7 cellular contexts compared by ENCODE assay signal in the genomic region with DNA sequence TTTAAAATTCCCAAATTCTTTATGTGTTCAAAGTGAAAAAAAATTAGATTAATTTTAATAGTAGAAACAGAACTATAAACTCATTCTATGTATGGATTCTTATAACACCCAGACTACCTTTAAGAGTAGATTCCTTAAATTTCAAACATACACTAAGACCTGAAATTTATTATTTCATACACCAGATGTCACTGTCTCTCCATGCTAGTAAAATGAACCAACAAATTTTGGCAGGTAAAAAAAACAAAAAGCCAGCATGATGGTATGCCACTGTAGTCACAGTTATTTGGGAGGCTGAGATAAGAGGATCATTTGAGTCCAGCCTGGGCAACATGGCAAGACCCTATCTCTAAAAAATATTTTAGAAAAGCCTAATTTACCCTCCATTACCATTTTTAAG.
DNase-seq lines count a peak whose midpoint lies in the region; TF ChIP-seq lines count a peak whose summit lies in the region.

No MANE protein-coding gene starts in this region.

- H3K27me3 Mint-ChIP-seq in HFFc6 (ENCODE audit: insufficient read depth): no peaks in the 10 kb centered on the region
- H3K27me3 Mint-ChIP-seq in CD4-positive, alpha-beta memory T cell: no peaks in the 10 kb centered on the region

- H4K20me1 ChIP-seq in OCI-LY7 (ENCODE audit: insufficient read depth, low read length) (no peaks in the 10 kb centered on the region), smooth muscle cell (ENCODE audit: low read depth) (no peaks in the 10 kb centered on the region)

- H3K79me2 ChIP-seq in OCI-LY7 (ENCODE audit: insufficient read depth, low read depth, low read length) (no peaks in the 10 kb centered on the region), smooth muscle cell (ENCODE audit: low read depth) (no peaks in the 10 kb centered on the region)

- H3K4me1 Mint-ChIP-seq in HFFc6 (ENCODE audit: low read depth): peaks cover 28% of the 10 kb centered on the region
- H3K4me1 Mint-ChIP-seq in CD4-positive, alpha-beta memory T cell: no peaks in the 10 kb centered on the region

- no TSS peak for BruUV-seq in OCI-LY7 (replicated peaks; lab: Mats Ljungman, UMichigan)

- H3K27ac Mint-ChIP-seq in HFFc6: no peak overlapping the region
- no peak overlapping the region for H3K27ac Mint-ChIP-seq in CD4-positive, alpha-beta memory T cell

- no peaks in the 10 kb centered on the region for H3K9me3 ChIP-seq in OCI-LY7 (ENCODE audit: low read length)
- H3K9me3 ChIP-seq in esophagus squamous epithelium: no peaks in the 10 kb centered on the region
- H3K9me3 ChIP-seq in smooth muscle cell (replicated peaks; ENCODE audit: low read depth): no peaks in the 10 kb centered on the region
- H3K9me3 ChIP-seq in stomach: peaks cover 0 to 4% (median 0%) of the 10 kb centered on the region in 4 donors
- no peaks in the 10 kb centered on the region for H3K9me3 ChIP-seq in CD4-positive, alpha-beta memory T cell (ENCODE audit: control insufficient read depth in 1 of 2, low read length in 2 of 2)

- intact Hi-C loops in OCI-LY7 (cut with micrococcal nuclease; ENCODE audit: unreplicated experiment): no loop called here
- intact Hi-C loops in esophagus squamous epithelium (cut with DNase I): no loop called here
- intact Hi-C loops in stomach (cut with DNase I; ENCODE audit: low total_unique reads): no loop called here
- intact Hi-C loops in CD4-positive, alpha-beta memory T cell (cut with micrococcal nuclease): no loop called here

- H3K9me3 Mint-ChIP-seq in HFFc6: no peaks in the 10 kb centered on the region
- H3K9me3 Mint-ChIP-seq in CD4-positive, alpha-beta memory T cell: peaks cover 0 to 4% (median 0%) of the 10 kb centered on the region in 8 donors

- H3K4me1 ChIP-seq in OCI-LY7 (ENCODE audit: insufficient read depth, low read length, poor library complexity, severe bottlenecking): no peaks in the 10 kb centered on the region
- H3K4me1 ChIP-seq in esophagus squamous epithelium: no peaks in the 10 kb centered on the region
- H3K4me1 ChIP-seq in smooth muscle cell (ENCODE audit: low read depth): no peaks in the 10 kb centered on the region
- no peaks in the 10 kb centered on the region for H3K4me1 ChIP-seq in stomach
- H3K4me1 ChIP-seq in CD4-positive, alpha-beta memory T cell (ENCODE audit: insufficient read depth, low read length): no peaks in the 10 kb centered on the region

- no peaks in the 10 kb centered on the region for H3K9me2 ChIP-seq in OCI-LY7 (ENCODE audit: insufficient read depth, low read length)

- no peak overlapping the region for H3K9ac ChIP-seq in smooth muscle cell (ENCODE audit: low read depth)

- no peak overlapping the region for H3K4me2 ChIP-seq in OCI-LY7 (ENCODE audit: low read length)
- H3K4me2 ChIP-seq in smooth muscle cell: no peak overlapping the region

- CTCF ChIA-PET in OCI-LY7 (lab: Charles Lee; ENCODE audit: unreplicated experiment): no interaction called here
- CTCF ChIA-PET in CD4-positive, alpha-beta memory T cell (lab: Charles Lee; ENCODE audit: partially characterized antibody): no interaction called here

- DNase-seq in HFFc6: peak; percentile 16
- DNase-seq in OCI-LY7 (ENCODE audit: low spot score): peak; percentile 22
- DNase-seq in esophagus squamous epithelium (lab: John Stamatoyannopoulos, UW): no peak
- DNase-seq in smooth muscle cell (lab: John Stamatoyannopoulos, UW; ENCODE audit: unreplicated experiment): no peak
- DNase-seq in stomach: no peak
- DNase-seq in CD4-positive, alpha-beta memory T cell: no peak
- no peak for DNase-seq in stimulated activated CD4-positive, alpha-beta T cell treated with anti-CD3 and anti-CD28 coated beads, Interleukin-4, amount 100 ng/mL, for 24 hours

- no peaks in the 10 kb centered on the region for H3K36me3 ChIP-seq in OCI-LY7 (ENCODE audit: insufficient read depth, low read length)
- H3K36me3 ChIP-seq in esophagus squamous epithelium: no peaks in the 10 kb centered on the region
- H3K36me3 ChIP-seq in smooth muscle cell (ENCODE audit: low read depth): no peaks in the 10 kb centered on the region
- H3K36me3 ChIP-seq in stomach: no peaks in the 10 kb centered on the region
- no peaks in the 10 kb centered on the region for H3K36me3 ChIP-seq in CD4-positive, alpha-beta memory T cell (ENCODE audit: insufficient read depth, low read length)

- no peak overlapping the region for H3K27ac ChIP-seq in OCI-LY7 (ENCODE audit: low read depth, low read length, poor library complexity, severe bottlenecking)
- no peak overlapping the region for H3K27ac ChIP-seq in esophagus squamous epithelium
- no peak overlapping the region for H3K27ac ChIP-seq in smooth muscle cell (ENCODE audit: low read depth)
- no peak overlapping the region for H3K27ac ChIP-seq in stomach
- no peak overlapping the region for H3K27ac ChIP-seq in CD4-positive, alpha-beta memory T cell (ENCODE audit: low read depth, low read length)

- no peak overlapping the region for H3K4me3 Mint-ChIP-seq in HFFc6
- no peak overlapping the region for H3K4me3 Mint-ChIP-seq in CD4-positive, alpha-beta memory T cell

- H3K27me3 ChIP-seq in esophagus squamous epithelium: no peaks in the 10 kb centered on the region
- H3K27me3 ChIP-seq in smooth muscle cell (ENCODE audit: low read depth): no peaks in the 10 kb centered on the region
- H3K27me3 ChIP-seq in stomach: no peaks in the 10 kb centered on the region
- no peaks in the 10 kb centered on the region for H3K27me3 ChIP-seq in CD4-positive, alpha-beta memory T cell (ENCODE audit: insufficient read depth, low read length)

- H2AFZ ChIP-seq in OCI-LY7 (ENCODE audit: low read length) (no peak overlapping the region), smooth muscle cell (ENCODE audit: low read depth) (no peak overlapping the region)

- no peaks in the 10 kb centered on the region for H3F3A ChIP-seq in smooth muscle cell (ENCODE audit: low read depth)

- TF ChIP-seq EP300 in stomach (IDR thresholded peaks at IDR 0.05): no peak

- H3K4me3 ChIP-seq in OCI-LY7 (ENCODE audit: low read depth, low read length, poor library complexity, severe bottlenecking) (no peak overlapping the region), esophagus squamous epithelium (no peak overlapping the region), smooth muscle cell (no peak overlapping the region), stomach (no peak overlapping the region)
- H3K4me3 ChIP-seq in CD4-positive, alpha-beta memory T cell (ENCODE audit: low read length in 2 of 2): no peak overlapping the region

- no peak for TF ChIP-seq POLR2A in esophagus squamous epithelium (IDR thresholded peaks at IDR 0.05)
- TF ChIP-seq POLR2A in stomach (IDR thresholded peaks at IDR 0.05): no peak

- no peaks in the 10 kb centered on the region for H3K36me3 Mint-ChIP-seq in HFFc6 (ENCODE audit: low read depth)
- H3K36me3 Mint-ChIP-seq in CD4-positive, alpha-beta memory T cell: no peaks in the 10 kb centered on the region

- POLR2A ChIA-PET in OCI-LY7 (lab: Charles Lee): no interaction called here
- POLR2A ChIA-PET in CD4-positive, alpha-beta memory T cell (lab: Charles Lee; ENCODE audit: partially characterized antibody): no interaction called here

- peak; percentile 77 for TF ChIP-seq CTCF in HFFc6 (IDR thresholded peaks at IDR 0.05)
- TF ChIP-seq CTCF in OCI-LY7 (conservative IDR thresholded peaks at IDR 0.05; ENCODE audit: low read length): peak; percentile 61
- peak; percentile 16 to 59 (median 41) for TF ChIP-seq CTCF in esophagus squamous epithelium (IDR thresholded peaks at IDR 0.05)
- TF ChIP-seq CTCF in smooth muscle cell (IDR thresholded peaks at IDR 0.05; ENCODE audit: borderline replicate concordance, insufficient read depth, poor library complexity, severe bottlenecking): peak; percentile 58
- TF ChIP-seq CTCF in stomach (IDR thresholded peaks at IDR 0.05): peak in 3 of 7 experiments; percentile 22 to 50 (median 33)

Comparison
In these comparisons a context has a peak if more than half of its experiments do, and no peak if none do; other contexts are left out.
1. DNase-seq: peak in HFFc6 (single experiment) and OCI-LY7 (single experiment); none in esophagus squamous epithelium (single experiment), smooth muscle cell (single experiment), stomach (single experiment), CD4-positive, alpha-beta memory T cell (0 of 5) and stimulated activated CD4-positive, alpha-beta T cell treated with anti-CD3 and anti-CD28 coated beads, Interleukin-4, amount 100 ng/mL, for 24 hours (single experiment).